In the genomic region with DNA sequence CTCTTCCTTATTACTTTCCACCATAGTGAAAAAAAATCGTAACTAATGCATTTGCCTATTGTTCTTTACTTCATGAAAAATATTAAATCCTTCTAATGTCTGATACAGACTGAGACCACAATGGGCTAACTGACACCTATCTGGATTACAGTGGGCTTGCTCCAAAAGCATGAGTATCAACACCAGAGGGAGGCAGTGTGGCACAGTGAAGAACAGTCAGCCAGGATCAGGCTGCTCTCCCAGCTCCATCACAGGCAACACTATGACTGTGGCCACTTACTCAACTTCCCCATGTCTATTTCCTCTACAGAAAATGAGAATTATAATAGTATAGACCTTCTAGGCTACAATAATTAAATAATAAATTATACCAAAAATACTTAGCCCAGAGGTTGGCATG, we compare ENCODE assay signal across 2 cellular contexts.
TF ChIP-seq lines count a peak whose summit lies in the region.

No MANE protein-coding gene starts in this region.

TF ChIP-seq in Ishikawa, 13 proteins besides CTCF, POLR2A, EP300 and RAD21 (continued from another document):
- TF ChIP-seq, protein P1, sequence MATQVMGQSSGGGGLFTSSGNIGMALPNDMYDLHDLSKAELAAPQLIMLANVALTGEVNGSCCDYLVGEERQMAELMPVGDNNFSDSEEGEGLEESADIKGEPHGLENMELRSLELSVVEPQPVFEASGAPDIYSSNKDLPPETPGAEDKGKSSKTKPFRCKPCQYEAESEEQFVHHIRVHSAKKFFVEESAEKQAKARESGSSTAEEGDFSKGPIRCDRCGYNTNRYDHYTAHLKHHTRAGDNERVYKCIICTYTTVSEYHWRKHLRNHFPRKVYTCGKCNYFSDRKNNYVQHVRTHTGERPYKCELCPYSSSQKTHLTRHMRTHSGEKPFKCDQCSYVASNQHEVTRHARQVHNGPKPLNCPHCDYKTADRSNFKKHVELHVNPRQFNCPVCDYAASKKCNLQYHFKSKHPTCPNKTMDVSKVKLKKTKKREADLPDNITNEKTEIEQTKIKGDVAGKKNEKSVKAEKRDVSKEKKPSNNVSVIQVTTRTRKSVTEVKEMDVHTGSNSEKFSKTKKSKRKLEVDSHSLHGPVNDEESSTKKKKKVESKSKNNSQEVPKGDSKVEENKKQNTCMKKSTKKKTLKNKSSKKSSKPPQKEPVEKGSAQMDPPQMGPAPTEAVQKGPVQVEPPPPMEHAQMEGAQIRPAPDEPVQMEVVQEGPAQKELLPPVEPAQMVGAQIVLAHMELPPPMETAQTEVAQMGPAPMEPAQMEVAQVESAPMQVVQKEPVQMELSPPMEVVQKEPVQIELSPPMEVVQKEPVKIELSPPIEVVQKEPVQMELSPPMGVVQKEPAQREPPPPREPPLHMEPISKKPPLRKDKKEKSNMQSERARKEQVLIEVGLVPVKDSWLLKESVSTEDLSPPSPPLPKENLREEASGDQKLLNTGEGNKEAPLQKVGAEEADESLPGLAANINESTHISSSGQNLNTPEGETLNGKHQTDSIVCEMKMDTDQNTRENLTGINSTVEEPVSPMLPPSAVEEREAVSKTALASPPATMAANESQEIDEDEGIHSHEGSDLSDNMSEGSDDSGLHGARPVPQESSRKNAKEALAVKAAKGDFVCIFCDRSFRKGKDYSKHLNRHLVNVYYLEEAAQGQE (IDR thresholded peaks at IDR 0.05; ENCODE audit: low read depth) = no peak
- no peak for TF ChIP-seq YY1 (IDR thresholded peaks at IDR 0.05; ENCODE audit: low read depth)
- TF ChIP-seq, protein P2, sequence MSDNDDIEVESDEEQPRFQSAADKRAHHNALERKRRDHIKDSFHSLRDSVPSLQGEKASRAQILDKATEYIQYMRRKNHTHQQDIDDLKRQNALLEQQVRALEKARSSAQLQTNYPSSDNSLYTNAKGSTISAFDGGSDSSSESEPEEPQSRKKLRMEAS (IDR thresholded peaks at IDR 0.05) = no peak
- TF ChIP-seq EGR1 (IDR thresholded peaks at IDR 0.05) = no peak
- no peak for TF ChIP-seq TAF1 (IDR thresholded peaks at IDR 0.05; ENCODE audit: low read depth)
- no peak for TF ChIP-seq ZBTB7A (IDR thresholded peaks at IDR 0.05; ENCODE audit: low read depth)
- TF ChIP-seq TEAD4 (IDR thresholded peaks at IDR 0.05) = no peak
- TF ChIP-seq FOXM1 (IDR thresholded peaks at IDR 0.05; ENCODE audit: borderline replicate concordance, low read depth) = no peak
- no peak for TF ChIP-seq CREB1 (IDR thresholded peaks at IDR 0.05; ENCODE audit: low read depth)

TF ChIP-seq in K562, 482 proteins besides CTCF, POLR2A, EP300 and RAD21 (continued from another document):
- TF ChIP-seq, protein P3, sequence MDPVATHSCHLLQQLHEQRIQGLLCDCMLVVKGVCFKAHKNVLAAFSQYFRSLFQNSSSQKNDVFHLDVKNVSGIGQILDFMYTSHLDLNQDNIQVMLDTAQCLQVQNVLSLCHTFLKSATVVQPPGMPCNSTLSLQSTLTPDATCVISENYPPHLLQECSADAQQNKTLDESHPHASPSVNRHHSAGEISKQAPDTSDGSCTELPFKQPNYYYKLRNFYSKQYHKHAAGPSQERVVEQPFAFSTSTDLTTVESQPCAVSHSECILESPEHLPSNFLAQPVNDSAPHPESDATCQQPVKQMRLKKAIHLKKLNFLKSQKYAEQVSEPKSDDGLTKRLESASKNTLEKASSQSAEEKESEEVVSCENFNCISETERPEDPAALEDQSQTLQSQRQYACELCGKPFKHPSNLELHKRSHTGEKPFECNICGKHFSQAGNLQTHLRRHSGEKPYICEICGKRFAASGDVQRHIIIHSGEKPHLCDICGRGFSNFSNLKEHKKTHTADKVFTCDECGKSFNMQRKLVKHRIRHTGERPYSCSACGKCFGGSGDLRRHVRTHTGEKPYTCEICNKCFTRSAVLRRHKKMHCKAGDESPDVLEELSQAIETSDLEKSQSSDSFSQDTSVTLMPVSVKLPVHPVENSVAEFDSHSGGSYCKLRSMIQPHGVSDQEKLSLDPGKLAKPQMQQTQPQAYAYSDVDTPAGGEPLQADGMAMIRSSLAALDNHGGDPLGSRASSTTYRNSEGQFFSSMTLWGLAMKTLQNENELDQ (CRISPR knock-in tag; IDR thresholded peaks at IDR 0.05; ENCODE audit: borderline replicate concordance) = no peak
- TF ChIP-seq, protein P4, sequence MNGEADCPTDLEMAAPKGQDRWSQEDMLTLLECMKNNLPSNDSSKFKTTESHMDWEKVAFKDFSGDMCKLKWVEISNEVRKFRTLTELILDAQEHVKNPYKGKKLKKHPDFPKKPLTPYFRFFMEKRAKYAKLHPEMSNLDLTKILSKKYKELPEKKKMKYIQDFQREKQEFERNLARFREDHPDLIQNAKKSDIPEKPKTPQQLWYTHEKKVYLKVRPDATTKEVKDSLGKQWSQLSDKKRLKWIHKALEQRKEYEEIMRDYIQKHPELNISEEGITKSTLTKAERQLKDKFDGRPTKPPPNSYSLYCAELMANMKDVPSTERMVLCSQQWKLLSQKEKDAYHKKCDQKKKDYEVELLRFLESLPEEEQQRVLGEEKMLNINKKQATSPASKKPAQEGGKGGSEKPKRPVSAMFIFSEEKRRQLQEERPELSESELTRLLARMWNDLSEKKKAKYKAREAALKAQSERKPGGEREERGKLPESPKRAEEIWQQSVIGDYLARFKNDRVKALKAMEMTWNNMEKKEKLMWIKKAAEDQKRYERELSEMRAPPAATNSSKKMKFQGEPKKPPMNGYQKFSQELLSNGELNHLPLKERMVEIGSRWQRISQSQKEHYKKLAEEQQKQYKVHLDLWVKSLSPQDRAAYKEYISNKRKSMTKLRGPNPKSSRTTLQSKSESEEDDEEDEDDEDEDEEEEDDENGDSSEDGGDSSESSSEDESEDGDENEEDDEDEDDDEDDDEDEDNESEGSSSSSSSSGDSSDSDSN (IDR thresholded peaks at IDR 0.05; ENCODE audit: borderline replicate concordance in 1 of 2, low read depth in 2 of 2, low read length in 2 of 2) = no peak
- no peak for TF ChIP-seq KDM1A (IDR thresholded peaks at IDR 0.05)
- TF ChIP-seq, protein P5, sequence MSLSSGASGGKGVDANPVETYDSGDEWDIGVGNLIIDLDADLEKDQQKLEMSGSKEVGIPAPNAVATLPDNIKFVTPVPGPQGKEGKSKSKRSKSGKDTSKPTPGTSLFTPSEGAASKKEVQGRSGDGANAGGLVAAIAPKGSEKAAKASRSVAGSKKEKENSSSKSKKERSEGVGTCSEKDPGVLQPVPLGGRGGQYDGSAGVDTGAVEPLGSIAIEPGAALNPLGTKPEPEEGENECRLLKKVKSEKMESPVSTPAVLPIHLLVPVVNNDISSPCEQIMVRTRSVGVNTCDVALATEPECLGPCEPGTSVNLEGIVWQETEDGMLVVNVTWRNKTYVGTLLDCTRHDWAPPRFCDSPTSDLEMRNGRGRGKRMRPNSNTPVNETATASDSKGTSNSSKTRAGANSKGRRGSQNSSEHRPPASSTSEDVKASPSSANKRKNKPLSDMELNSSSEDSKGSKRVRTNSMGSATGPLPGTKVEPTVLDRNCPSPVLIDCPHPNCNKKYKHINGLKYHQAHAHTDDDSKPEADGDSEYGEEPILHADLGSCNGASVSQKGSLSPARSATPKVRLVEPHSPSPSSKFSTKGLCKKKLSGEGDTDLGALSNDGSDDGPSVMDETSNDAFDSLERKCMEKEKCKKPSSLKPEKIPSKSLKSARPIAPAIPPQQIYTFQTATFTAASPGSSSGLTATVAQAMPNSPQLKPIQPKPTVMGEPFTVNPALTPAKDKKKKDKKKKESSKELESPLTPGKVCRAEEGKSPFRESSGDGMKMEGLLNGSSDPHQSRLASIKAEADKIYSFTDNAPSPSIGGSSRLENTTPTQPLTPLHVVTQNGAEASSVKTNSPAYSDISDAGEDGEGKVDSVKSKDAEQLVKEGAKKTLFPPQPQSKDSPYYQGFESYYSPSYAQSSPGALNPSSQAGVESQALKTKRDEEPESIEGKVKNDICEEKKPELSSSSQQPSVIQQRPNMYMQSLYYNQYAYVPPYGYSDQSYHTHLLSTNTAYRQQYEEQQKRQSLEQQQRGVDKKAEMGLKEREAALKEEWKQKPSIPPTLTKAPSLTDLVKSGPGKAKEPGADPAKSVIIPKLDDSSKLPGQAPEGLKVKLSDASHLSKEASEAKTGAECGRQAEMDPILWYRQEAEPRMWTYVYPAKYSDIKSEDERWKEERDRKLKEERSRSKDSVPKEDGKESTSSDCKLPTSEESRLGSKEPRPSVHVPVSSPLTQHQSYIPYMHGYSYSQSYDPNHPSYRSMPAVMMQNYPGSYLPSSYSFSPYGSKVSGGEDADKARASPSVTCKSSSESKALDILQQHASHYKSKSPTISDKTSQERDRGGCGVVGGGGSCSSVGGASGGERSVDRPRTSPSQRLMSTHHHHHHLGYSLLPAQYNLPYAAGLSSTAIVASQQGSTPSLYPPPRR (CRISPR knock-in tag; IDR thresholded peaks at IDR 0.05; ENCODE audit: borderline replicate concordance) = no peak
- TF ChIP-seq, protein P6, sequence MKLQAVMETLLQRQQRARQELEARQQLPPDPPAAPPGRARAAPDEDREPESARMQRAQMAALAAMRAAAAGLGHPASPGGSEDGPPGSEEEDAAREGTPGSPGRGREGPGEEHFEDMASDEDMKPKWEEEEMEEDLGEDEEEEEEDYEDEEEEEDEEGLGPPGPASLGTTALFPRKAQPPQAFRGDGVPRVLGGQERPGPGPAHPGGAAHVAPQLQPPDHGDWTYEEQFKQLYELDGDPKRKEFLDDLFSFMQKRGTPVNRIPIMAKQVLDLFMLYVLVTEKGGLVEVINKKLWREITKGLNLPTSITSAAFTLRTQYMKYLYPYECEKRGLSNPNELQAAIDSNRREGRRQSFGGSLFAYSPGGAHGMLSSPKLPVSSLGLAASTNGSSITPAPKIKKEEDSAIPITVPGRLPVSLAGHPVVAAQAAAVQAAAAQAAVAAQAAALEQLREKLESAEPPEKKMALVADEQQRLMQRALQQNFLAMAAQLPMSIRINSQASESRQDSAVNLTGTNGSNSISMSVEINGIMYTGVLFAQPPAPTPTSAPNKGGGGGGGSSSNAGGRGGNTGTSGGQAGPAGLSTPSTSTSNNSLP (IDR thresholded peaks at IDR 0.05; ENCODE audit: borderline replicate concordance, low read depth, low read length) = no peak
- TF ChIP-seq ATF1 (CRISPR knock-in tag; IDR thresholded peaks at IDR 0.05) = no peak
- TF ChIP-seq ATF1 (tag; IDR thresholded peaks at IDR 0.05) = no peak
- TF ChIP-seq ZNF146 (CRISPR knock-in tag; IDR thresholded peaks at IDR 0.05; ENCODE audit: unreplicated experiment) = no peak
- no peak for TF ChIP-seq KLF1 (tag; IDR thresholded peaks at IDR 0.05)
- TF ChIP-seq CC2D1A (IDR thresholded peaks at IDR 0.05) = no peak
- TF ChIP-seq, protein P7, sequence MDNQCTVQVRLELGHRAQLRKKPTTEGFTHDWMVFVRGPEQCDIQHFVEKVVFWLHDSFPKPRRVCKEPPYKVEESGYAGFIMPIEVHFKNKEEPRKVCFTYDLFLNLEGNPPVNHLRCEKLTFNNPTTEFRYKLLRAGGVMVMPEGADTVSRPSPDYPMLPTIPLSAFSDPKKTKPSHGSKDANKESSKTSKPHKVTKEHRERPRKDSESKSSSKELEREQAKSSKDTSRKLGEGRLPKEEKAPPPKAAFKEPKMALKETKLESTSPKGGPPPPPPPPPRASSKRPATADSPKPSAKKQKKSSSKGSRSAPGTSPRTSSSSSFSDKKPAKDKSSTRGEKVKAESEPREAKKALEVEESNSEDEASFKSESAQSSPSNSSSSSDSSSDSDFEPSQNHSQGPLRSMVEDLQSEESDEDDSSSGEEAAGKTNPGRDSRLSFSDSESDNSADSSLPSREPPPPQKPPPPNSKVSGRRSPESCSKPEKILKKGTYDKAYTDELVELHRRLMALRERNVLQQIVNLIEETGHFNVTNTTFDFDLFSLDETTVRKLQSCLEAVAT (IDR thresholded peaks at IDR 0.05) = no peak
- TF ChIP-seq TSC22D4 (tag; IDR thresholded peaks at IDR 0.05) = no peak
- TF ChIP-seq ERF (CRISPR knock-in tag; IDR thresholded peaks at IDR 0.05) = no peak
- no peak for TF ChIP-seq FOXK1 (CRISPR knock-in tag; IDR thresholded peaks at IDR 0.05; ENCODE audit: borderline replicate concordance)
- TF ChIP-seq, protein P8, sequence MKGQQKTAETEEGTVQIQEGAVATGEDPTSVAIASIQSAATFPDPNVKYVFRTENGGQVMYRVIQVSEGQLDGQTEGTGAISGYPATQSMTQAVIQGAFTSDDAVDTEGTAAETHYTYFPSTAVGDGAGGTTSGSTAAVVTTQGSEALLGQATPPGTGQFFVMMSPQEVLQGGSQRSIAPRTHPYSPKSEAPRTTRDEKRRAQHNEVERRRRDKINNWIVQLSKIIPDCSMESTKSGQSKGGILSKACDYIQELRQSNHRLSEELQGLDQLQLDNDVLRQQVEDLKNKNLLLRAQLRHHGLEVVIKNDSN (CRISPR knock-in tag; IDR thresholded peaks at IDR 0.05) = no peak
